In genomic region chrX:115251458-115252233, GRCh38 we compare ENCODE assay signal across 23 cellular contexts. TPM values are rescaled to one million over a fixed set of nuclear protein-coding genes. Genes with fewer than 3 reads are reported as not detected.
DNase-seq lines count a peak whose midpoint lies in the region; ATAC-seq, FAIRE-seq and TF ChIP-seq lines count a peak whose summit lies in the region.
"Had no signal": no experiment of that assay in that cellular context is flagged by ENCODE, and none has a peak within 500 bp of the region (broad histone marks: within the 10 kb centered on the region; RNA-seq: fewer than 3 reads in every experiment).

No MANE protein-coding gene starts in this region.

- no peaks in the 10 kb centered on the region for H3K36me3 ChIP-seq in upper lobe of right lung
- H3K36me3 ChIP-seq: BLaER1, MG63 had no signal

- ATAC-seq in GM21529 (IDR thresholded peaks at IDR 0.05; ENCODE audit: unreplicated experiment) (peak; percentile 67), HG03442 (IDR thresholded peaks at IDR 0.05; ENCODE audit: unreplicated experiment) (peak; percentile 77), GM18505 (IDR thresholded peaks at IDR 0.05; ENCODE audit: unreplicated experiment) (no peak), upper lobe of right lung (no peak)
- ATAC-seq: CD8-positive, alpha-beta T cell; PC-3; T-helper 17 cell had no signal

- POLR2A ChIA-PET in GM10248 (lab: Yijun Ruan, JAX): no interaction called here

- TF ChIP-seq POLR2A in GM18505 (IDR thresholded peaks at IDR 0.05; ENCODE audit: borderline replicate concordance, extremely low read depth, insufficient read depth, insufficient read length): no peak

- H3K27me3 ChIP-seq in upper lobe of right lung: no peaks in the 10 kb centered on the region
- H3K27me3 ChIP-seq: MG63 had no signal

- no peak overlapping the region for H3K4me3 ChIP-seq in GM12865 (ENCODE audit: low read depth, low read length)
- H3K4me3 ChIP-seq in upper lobe of right lung: no peak overlapping the region
- H3K4me3 ChIP-seq: BLaER1, MG63 had no signal

- no peak overlapping the region for H3K27ac ChIP-seq in upper lobe of right lung
- H3K27ac ChIP-seq: BLaER1, RWPE1 had no signal

- CTCF ChIA-PET in GM10248 (lab: Yijun Ruan, JAX): interaction anchor here (1.8 kb wide), 1 partner anchor 391 kb away, joined by 4 read pairs; no protein-coding TSS in a partner anchor

- peak; percentile 92 for FAIRE-seq in colon (lab: Jason Lieb, UNC)

- no peaks in the 10 kb centered on the region for H3K4me1 ChIP-seq in upper lobe of right lung
- H3K4me1 ChIP-seq: BLaER1 had no signal

- TF ChIP-seq CTCF in GM12865 (IDR thresholded peaks at IDR 0.05; ENCODE audit: insufficient read depth, low read depth, low read length, missing control alignments) (no peak), GM10248 (IDR thresholded peaks at IDR 0.05; ENCODE audit: control extremely low read depth, extremely low read depth, low read depth, missing control alignments) (no peak), upper lobe of right lung (IDR thresholded peaks at IDR 0.05) (no peak)

- H3K9me3 ChIP-seq in upper lobe of right lung: no peaks in the 10 kb centered on the region
- H3K9me3 ChIP-seq: BLaER1, MG63 had no signal

- peak; percentile 14 for DNase-seq in GM12865 (ENCODE audit: low read depth)
- DNase-seq in GM10248 (ENCODE audit: extremely low spot score): no peak
- no peak for DNase-seq in upper lobe of right lung
- DNase-seq in HuH-7.5 (ENCODE audit: low spot score): no peak
- DNase-seq: CD8-positive, alpha-beta T cell; HFFc6; IMR-90; Karpas-422; MG63; NCI-H187; NCI-H446 treated with DMSO at 0.1 percent for 48 hours; NCI-H748 treated with DMSO at 0.1 percent for 48 hours; PC-3; T-helper 17 cell had no signal

- intact Hi-C loops in upper lobe of right lung (cut with DNase I): no loop called here

RNA-seq across cellular contexts. Expression of gene LRCH2, which starts 17.8 kb away (rescaled TPM):
- total RNA-seq in upper lobe of right lung: 7.1 TPM
- total RNA-seq: CD8-positive, alpha-beta T cell; HT-29; T-helper 17 cell had no signal

RNA-seq across cellular contexts. Expression of gene LUZP4, which starts 37.9 kb away (rescaled TPM):
- not detected for total RNA-seq in upper lobe of right lung
- total RNA-seq: A172; CD8-positive, alpha-beta T cell; H4; HFFc6; HT-29; IMR-90; PC-3; T-helper 17 cell had no signal

Comparison
In these comparisons a context has a peak if more than half of its experiments do, and no peak if none do; other contexts are left out.
1. ATAC-seq: peak in GM21529 (single experiment) and HG03442 (single experiment); none in GM18505 (single experiment) and upper lobe of right lung (single experiment).